In the genomic region with DNA sequence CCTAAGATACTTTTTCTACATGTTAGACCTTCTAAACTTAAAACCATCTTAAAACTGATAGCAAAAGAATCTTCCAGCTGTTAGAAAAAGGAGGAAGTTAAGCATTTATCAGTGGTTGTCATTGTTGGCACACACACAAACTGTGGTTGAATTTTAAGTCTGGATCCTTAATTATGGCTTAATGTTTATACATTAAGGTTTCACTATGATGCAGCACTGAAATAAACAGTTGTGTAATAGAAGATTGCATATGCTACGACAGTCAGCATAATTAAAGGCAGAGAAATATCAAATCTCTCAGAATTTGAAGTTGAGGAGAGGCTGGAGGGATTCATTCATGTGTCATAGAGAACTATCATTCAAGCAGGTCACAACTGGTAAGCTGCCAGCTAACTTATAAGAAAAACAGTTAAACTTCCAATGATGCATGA, we compare ENCODE assay signal across 12 cellular contexts. TPM values are rescaled to one million over a fixed set of nuclear protein-coding genes. Genes with fewer than 3 reads are reported as not detected.
A peak's percentile ranks its signal among the peaks of the same experiment; 100 is the strongest.
DNase-seq lines count a peak whose midpoint lies in the region.
"Had no signal": no experiment of that assay in that cellular context is flagged by ENCODE, and none has a peak within 500 bp of the region (broad histone marks: within the 10 kb centered on the region; RNA-seq: fewer than 3 reads in every experiment).

No MANE protein-coding gene starts in this region.

- peak; percentile 2 for DNase-seq in GDM1 (lab: John Stamatoyannopoulos, UW)
- DNase-seq in KBM-7, result peak; percentile 76
- DNase-seq in amniotic epithelial cell (ENCODE audit: low read depth), result peak; percentile 93
- DNase-seq in lung microvascular endothelial cell (ENCODE audit: low read depth in 2 of 2), result peak; percentile 40 to 73
- no peak for DNase-seq in NCI-H2081 (lab: John Stamatoyannopoulos, UW)
- DNase-seq in NCI-H526 (lab: John Stamatoyannopoulos, UW), result no peak
- no peak for DNase-seq in DMS153 (lab: John Stamatoyannopoulos, UW)
- DNase-seq in nucleus accumbens (lab: John Stamatoyannopoulos, UW), result no peak
- DNase-seq: activated effector memory CD4-positive, alpha-beta T cell treated with anti-CD3 and anti-CD28 coated beads, Interleukin-2, amount 50 U/mL, for 16 hours; effector memory CD8-positive, alpha-beta T cell; mesendoderm; T-helper 9 cell had no signal

- in situ Hi-C loops in KBM-7 (cut with MboI; ENCODE audit: low pct_unique_long_range_greater_than_20kb, low sequenced_read_pairs), result no loop called here

RNA-seq across cellular contexts. Expression of a gene that starts 32.3 kb away (rescaled TPM):
- total RNA-seq in lung microvascular endothelial cell, result 9.2 and 12.9 TPM in 2 replicates

Comparison
In these comparisons a context has a peak if more than half of its experiments do, and no peak if none do; other contexts are left out.
1. DNase-seq: peak in GDM1 (single experiment), KBM-7 (single experiment), amniotic epithelial cell (single experiment) and lung microvascular endothelial cell (2 of 2); none in NCI-H2081 (0 of 2), NCI-H526 (0 of 2), DMS153 (single experiment) and nucleus accumbens (0 of 56).